Comparison of ENCODE assay signal across 9 cellular contexts in the genomic region with DNA sequence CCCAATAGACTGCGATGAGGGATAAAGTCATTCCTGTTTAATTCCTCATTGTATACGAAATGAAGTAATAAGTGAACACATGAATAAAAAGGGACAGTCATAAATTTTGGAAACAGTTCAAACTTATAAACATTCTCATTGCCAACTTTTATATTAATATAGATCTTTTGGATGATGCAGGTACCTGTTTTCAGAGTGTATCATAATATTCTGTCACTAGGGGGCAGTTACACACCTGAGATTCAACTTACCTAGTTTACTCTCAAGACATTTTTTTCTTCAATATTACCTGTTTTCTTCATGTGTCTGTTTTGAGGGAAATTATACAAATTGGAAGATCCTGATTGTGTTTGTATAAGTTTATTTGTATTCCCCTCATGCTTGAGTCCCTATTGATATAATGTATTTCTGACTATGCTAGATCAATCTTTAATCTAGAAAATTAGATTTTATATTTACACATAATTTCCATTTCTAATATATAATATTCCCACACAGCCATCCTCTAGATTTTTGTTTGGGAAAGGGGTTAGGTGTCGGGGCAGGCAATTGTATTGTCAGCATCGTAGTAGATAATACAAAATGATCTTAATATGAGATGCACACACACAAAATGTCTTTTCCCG. TPM values are rescaled to one million over a fixed set of nuclear protein-coding genes. Genes with fewer than 3 reads are reported as not detected.
DNase-seq lines count a peak whose midpoint lies in the region; ATAC-seq and TF ChIP-seq lines count a peak whose summit lies in the region.
"Had no signal": no experiment of that assay in that cellular context is flagged by ENCODE, and none has a peak within 500 bp of the region (broad histone marks: within the 10 kb centered on the region; RNA-seq: fewer than 3 reads in every experiment).

No MANE protein-coding gene starts in this region.

- no peak overlapping the region for H3K27ac ChIP-seq in OCI-LY1 (ENCODE audit: low read depth, low read length, poor library complexity, severe bottlenecking)
- H3K27ac ChIP-seq in transverse colon, result no peak overlapping the region

- TF ChIP-seq POLR2A in transverse colon (IDR thresholded peaks at IDR 0.05), result no peak
- TF ChIP-seq POLR2A in GM18505 (IDR thresholded peaks at IDR 0.05; ENCODE audit: borderline replicate concordance, extremely low read depth, insufficient read depth, insufficient read length), result no peak

- no peaks in the 10 kb centered on the region for H3K9me3 ChIP-seq in OCI-LY1 (ENCODE audit: low read length)
- H3K9me3 ChIP-seq in transverse colon, result no peaks in the 10 kb centered on the region

- intact Hi-C loops in activated CD8-positive, alpha-beta T cell treated with anti-CD3 and anti-CD28 coated beads for 36 hours (cut with micrococcal nuclease), result no loop called here
- intact Hi-C loops in transverse colon (cut with DNase I; ENCODE audit: low total_unique reads), result no loop called here

- H3K36me3 Mint-ChIP-seq in activated CD8-positive, alpha-beta T cell treated with anti-CD3 and anti-CD28 coated beads for 36 hours (ENCODE audit: low read depth), result peaks cover 30% of the 10 kb centered on the region
- H3K36me3 Mint-ChIP-seq in activated CD8-positive, alpha-beta T cell treated with anti-CD3 and anti-CD28 coated beads, Interleukin-2, amount 10 ng/mL, durations not matched to agents 7 days and 5 days (ENCODE audit: low read depth), result peaks cover 29% of the 10 kb centered on the region

- CTCF ChIA-PET in activated CD8-positive, alpha-beta T cell treated with anti-CD3 and anti-CD28 coated beads for 36 hours (lab: Charles Lee), result interaction anchor here (0.8 to 5.3 kb wide), 4 partner anchors 10 to 782 kb away, joined by 3 to 57 read pairs (median 4); a partner anchor contains a TSS
- CTCF ChIA-PET in activated CD8-positive, alpha-beta T cell treated with anti-CD3 and anti-CD28 coated beads, Interleukin-2, amount 10 ng/mL, durations not matched to agents 7 days and 5 days (lab: Charles Lee), result interaction anchor here (0.7 to 7.3 kb wide), 5 partner anchors 9 to 781 kb away, joined by 3 to 51 read pairs (median 3); no protein-coding TSS in a partner anchor

- H3K27ac Mint-ChIP-seq in activated CD8-positive, alpha-beta T cell treated with anti-CD3 and anti-CD28 coated beads for 36 hours, result no peak overlapping the region
- no peak overlapping the region for H3K27ac Mint-ChIP-seq in activated CD8-positive, alpha-beta T cell treated with anti-CD3 and anti-CD28 coated beads, Interleukin-2, amount 10 ng/mL, durations not matched to agents 7 days and 5 days

- no peaks in the 10 kb centered on the region for H3K4me1 ChIP-seq in OCI-LY1 (ENCODE audit: insufficient read depth, low read length, severe bottlenecking)
- no peaks in the 10 kb centered on the region for H3K4me1 ChIP-seq in transverse colon

- no peaks in the 10 kb centered on the region for H3F3A ChIP-seq in OCI-LY1 (ENCODE audit: insufficient read depth, low read length)

- POLR2A ChIA-PET in activated CD8-positive, alpha-beta T cell treated with anti-CD3 and anti-CD28 coated beads for 36 hours (lab: Charles Lee), result no interaction called here
- POLR2A ChIA-PET in activated CD8-positive, alpha-beta T cell treated with anti-CD3 and anti-CD28 coated beads, Interleukin-2, amount 10 ng/mL, durations not matched to agents 7 days and 5 days (lab: Charles Lee), result no interaction called here

- H3K4me3 Mint-ChIP-seq in activated CD8-positive, alpha-beta T cell treated with anti-CD3 and anti-CD28 coated beads for 36 hours, result no peak overlapping the region
- H3K4me3 Mint-ChIP-seq in activated CD8-positive, alpha-beta T cell treated with anti-CD3 and anti-CD28 coated beads, Interleukin-2, amount 10 ng/mL, durations not matched to agents 7 days and 5 days, result no peak overlapping the region

- H3K79me2 ChIP-seq in OCI-LY1 (ENCODE audit: insufficient read depth, low read length), result peaks cover 13% of the 10 kb centered on the region; the same call in 1 of the 2 replicates

- H3K36me3 ChIP-seq in OCI-LY1 (ENCODE audit: insufficient read depth, low read length) (peaks cover 56% of the 10 kb centered on the region), transverse colon (no peaks in the 10 kb centered on the region)

- peak; percentile 47 for ATAC-seq in activated CD8-positive, alpha-beta T cell treated with anti-CD3 and anti-CD28 coated beads for 36 hours
- ATAC-seq in activated CD8-positive, alpha-beta T cell treated with anti-CD3 and anti-CD28 coated beads, Interleukin-2, amount 10 ng/mL, durations not matched to agents 7 days and 5 days, result no peak
- ATAC-seq in GM18505 (IDR thresholded peaks at IDR 0.05; ENCODE audit: unreplicated experiment), result no peak

- H3K4me3 ChIP-seq in OCI-LY1 (ENCODE audit: low read depth, low read length, poor library complexity, severe bottlenecking), result no peak overlapping the region
- no peak overlapping the region for H3K4me3 ChIP-seq in fibroblast of the aortic adventitia (ENCODE audit: low read depth, low read length)
- H3K4me3 ChIP-seq in transverse colon, result no peak overlapping the region

- no peak overlapping the region for H3K4me2 ChIP-seq in OCI-LY1 (ENCODE audit: low read length)

- no peaks in the 10 kb centered on the region for H3K27me3 Mint-ChIP-seq in activated CD8-positive, alpha-beta T cell treated with anti-CD3 and anti-CD28 coated beads for 36 hours
- no peaks in the 10 kb centered on the region for H3K27me3 Mint-ChIP-seq in activated CD8-positive, alpha-beta T cell treated with anti-CD3 and anti-CD28 coated beads, Interleukin-2, amount 10 ng/mL, durations not matched to agents 7 days and 5 days (ENCODE audit: low read depth)

- no peaks in the 10 kb centered on the region for H3K9me2 ChIP-seq in OCI-LY1 (ENCODE audit: low read depth, low read length)

- no peak for TF ChIP-seq CTCF in activated CD8-positive, alpha-beta T cell treated with anti-CD3 and anti-CD28 coated beads for 36 hours (IDR thresholded peaks at IDR 0.05)
- TF ChIP-seq CTCF in OCI-LY1 (IDR thresholded peaks at IDR 0.05; ENCODE audit: low read length) (peak; percentile 95), fibroblast of the aortic adventitia (IDR thresholded peaks at IDR 0.05; ENCODE audit: insufficient read depth, low read length) (peak; percentile 38), transverse colon (IDR thresholded peaks at IDR 0.05) (peak; percentile 36 to 47 (median 43))

- no peak for TF ChIP-seq EP300 in transverse colon (IDR thresholded peaks at IDR 0.05; ENCODE audit: low read depth)

- H3K27me3 ChIP-seq in OCI-LY1 (ENCODE audit: insufficient read depth, low read length) (no peaks in the 10 kb centered on the region), transverse colon (no peaks in the 10 kb centered on the region)

- in situ Hi-C loops in transverse colon (cut with MboI; ENCODE audit: low pct_ligation_motif_present in 1 of 4, low pct_unique_long_range_greater_than_20kb in 1 of 4, low sequenced_read_pairs in 3 of 4), result loop anchor here in 1 of 4 donors (25.0 kb wide), 1 partner anchor 789 kb away; a partner anchor contains a TSS

- 62 to 72% methylated on average over 5 of the region's 5 CpGs for WGBS in transverse colon (ENCODE audit: low coverage in 1 of 2), 2 donors

- H4K20me1 ChIP-seq in OCI-LY1 (ENCODE audit: insufficient read depth, low read length), result no peaks in the 10 kb centered on the region

- peaks cover 27% of the 10 kb centered on the region for H3K4me1 Mint-ChIP-seq in activated CD8-positive, alpha-beta T cell treated with anti-CD3 and anti-CD28 coated beads for 36 hours (ENCODE audit: low read depth)
- peaks cover 27% of the 10 kb centered on the region for H3K4me1 Mint-ChIP-seq in activated CD8-positive, alpha-beta T cell treated with anti-CD3 and anti-CD28 coated beads, Interleukin-2, amount 10 ng/mL, durations not matched to agents 7 days and 5 days (ENCODE audit: low read depth)

- no peaks in the 10 kb centered on the region for H3K9me3 Mint-ChIP-seq in activated CD8-positive, alpha-beta T cell treated with anti-CD3 and anti-CD28 coated beads for 36 hours
- peaks cover 9% of the 10 kb centered on the region for H3K9me3 Mint-ChIP-seq in activated CD8-positive, alpha-beta T cell treated with anti-CD3 and anti-CD28 coated beads, Interleukin-2, amount 10 ng/mL, durations not matched to agents 7 days and 5 days (ENCODE audit: insufficient read depth)

- H2AFZ ChIP-seq in OCI-LY1 (ENCODE audit: low read length), result no peak overlapping the region

- no peak overlapping the region for H3K9ac ChIP-seq in OCI-LY1 (ENCODE audit: low read length)

- DNase-seq in activated CD8-positive, alpha-beta T cell treated with anti-CD3 and anti-CD28 coated beads for 36 hours, result no peak
- no peak for DNase-seq in activated CD8-positive, alpha-beta T cell treated with anti-CD3 and anti-CD28 coated beads, Interleukin-2, amount 10 ng/mL, durations not matched to agents 7 days and 5 days
- DNase-seq in fibroblast of the aortic adventitia (ENCODE audit: low read depth) (peak; percentile 28), transverse colon (no peak), NCI-H1048 (lab: John Stamatoyannopoulos, UW) (no peak), globus pallidus (ENCODE audit: low spot score) (no peak)
- DNase-seq: activated CD8-positive, alpha-beta memory T cell treated with anti-CD3 and anti-CD28 coated beads, Interleukin-2, amount 50 U/mL, for 48 hours had no signal

RNA-seq across cellular contexts. Expression of a gene that starts 18.3 kb away (rescaled TPM):
- total RNA-seq in activated CD8-positive, alpha-beta T cell treated with anti-CD3 and anti-CD28 coated beads for 36 hours, result 10 to 100 TPM; 16.9 to 17.2 TPM
- total RNA-seq in activated CD8-positive, alpha-beta T cell treated with anti-CD3 and anti-CD28 coated beads, Interleukin-2, amount 10 ng/mL, durations not matched to agents 7 days and 5 days, result 10 to 100 TPM; 10.0 to 10.5 TPM
- total RNA-seq in fibroblast of the aortic adventitia (ENCODE audit: low replicate concordance), result 10.1 and 10.8 TPM in 2 replicates
- 10 to 100 TPM; 25.4 to 28.9 (median 26.8) TPM for total RNA-seq in transverse colon
